11 cellular contexts compared by ENCODE assay signal in the genomic region with DNA sequence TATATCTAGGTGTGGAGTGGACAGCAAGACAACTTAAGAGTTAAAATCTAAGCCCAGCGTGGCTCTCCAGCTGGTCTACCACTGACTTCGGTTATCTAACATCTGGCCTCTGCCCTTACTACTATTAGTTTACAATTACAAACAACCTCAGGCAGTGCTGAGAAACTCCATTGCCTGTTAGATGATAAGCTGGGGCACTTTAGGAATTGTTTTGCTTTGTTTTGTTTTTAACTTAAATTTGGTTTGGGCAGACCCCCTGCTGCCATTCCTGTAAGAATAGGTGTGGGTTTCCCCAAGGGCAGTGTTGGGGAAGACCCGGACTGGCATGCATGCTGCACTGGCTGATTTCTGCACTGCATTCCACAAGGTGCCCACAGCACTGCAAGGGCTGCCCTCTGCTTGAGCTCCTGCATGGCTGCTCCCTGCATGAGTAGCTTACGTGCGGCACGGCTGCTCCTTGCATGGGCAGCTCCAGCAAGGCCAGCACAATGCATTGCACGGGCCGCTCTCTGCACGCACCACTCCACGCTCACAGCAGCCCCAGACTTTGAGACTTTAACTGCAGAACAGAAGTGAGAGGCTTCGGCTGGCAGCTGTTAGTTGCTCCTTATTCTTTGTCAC.
A peak's percentile ranks its signal among the peaks of the same experiment; 100 is the strongest.
DNase-seq lines count a peak whose midpoint lies in the region; ATAC-seq and TF ChIP-seq lines count a peak whose summit lies in the region.
"Had no signal": no experiment of that assay in that cellular context is flagged by ENCODE, and none has a peak within 500 bp of the region (broad histone marks: within the 10 kb centered on the region; RNA-seq: fewer than 3 reads in every experiment).

No MANE protein-coding gene starts in this region.

- peak overlapping the region; percentile 25 to 75 for H3K18ac ChIP-seq in mesenchymal stem cell (ENCODE audit: low read depth in 1 of 2, low read length in 2 of 2)

- H2BK5ac ChIP-seq in mesenchymal stem cell (ENCODE audit: low read depth, low read length, poor library complexity, severe bottlenecking) = no peak overlapping the region

- peak; percentile 24 for ATAC-seq in GM19395 (IDR thresholded peaks at IDR 0.05; ENCODE audit: unreplicated experiment)
- ATAC-seq: left lobe of liver had no signal

- TF ChIP-seq RAD21 in SK-N-SH (IDR thresholded peaks at IDR 0.05; ENCODE audit: low read length) = no peak

- H2BK15ac ChIP-seq in mesenchymal stem cell (ENCODE audit: low read depth, poor library complexity, severe bottlenecking) = no peak overlapping the region

- H3K4me2 ChIP-seq in SK-N-SH (no peak overlapping the region), mesenchymal stem cell (ENCODE audit: low read length, poor library complexity, severe bottlenecking) (peak overlapping the region; percentile 58), mammary epithelial cell (ENCODE audit: insufficient read depth, low read depth, low read length) (no peak overlapping the region)

- no peak overlapping the region for H3K27ac ChIP-seq in CD4-positive, alpha-beta memory T cell (ENCODE audit: low read depth, low read length)
- H3K27ac ChIP-seq in SK-N-SH (ENCODE audit: low read depth in 2 of 2, low read length in 1 of 2) (no peak overlapping the region), mesenchymal stem cell (ENCODE audit: low read length, poor library complexity, severe bottlenecking) (no peak overlapping the region), mammary epithelial cell (ENCODE audit: insufficient read depth, low read depth, low read length) (no peak overlapping the region)
- H3K27ac ChIP-seq in effector memory CD4-positive, alpha-beta T cell (ENCODE audit: insufficient read depth, low read length, poor library complexity, severe bottlenecking) = no peak overlapping the region

- H3K9me2 ChIP-seq in SK-N-SH = no peaks in the 10 kb centered on the region

- peak overlapping the region in 7 of 8 donors; percentile 15 to 87 (median 76) for H3K4me3 Mint-ChIP-seq in CD4-positive, alpha-beta memory T cell

- WGBS in SK-N-SH (ENCODE audit: low lambda C conversion rate) = 71% methylated on average over 10 of the region's 11 CpGs
- WGBS in mesenchymal stem cell = 42% methylated on average over 6 of the region's 11 CpGs
- 91% methylated on average over 7 of the region's 11 CpGs for WGBS in mammary epithelial cell (ENCODE audit: low coverage, missing lambda C conversion rate)

- no peak overlapping the region for H2AFZ ChIP-seq in SK-N-SH (ENCODE audit: low read depth)
- H2AFZ ChIP-seq in mesenchymal stem cell (ENCODE audit: low read depth, low read length) = peak overlapping the region; percentile 42
- no peak overlapping the region for H2AFZ ChIP-seq in mammary epithelial cell (ENCODE audit: low read depth, low read length)

- H4K91ac ChIP-seq in mesenchymal stem cell (ENCODE audit: low read length) = peak overlapping the region; percentile 68

- peak overlapping the region in 1 of 2 experiments; percentile 91 for H3K14ac ChIP-seq in mesenchymal stem cell (ENCODE audit: low read length in 2 of 2)

- CTCF ChIA-PET in CD4-positive, alpha-beta memory T cell (lab: Charles Lee; ENCODE audit: partially characterized antibody) = interaction anchor here (0.7 to 3.0 kb wide), 12 partner anchors 9 to 123 kb away, joined by 3 to 33 read pairs (median 4); a partner anchor contains a TSS
- CTCF ChIA-PET in SK-N-SH (lab: Yijun Ruan, JAX) = interaction anchor here (1.0 to 5.7 kb wide), 5 partner anchors 11 to 188 kb away, joined by 3 to 22 read pairs (median 5); a partner anchor contains a TSS
- CTCF ChIA-PET in mammary epithelial cell (lab: Charles Lee; ENCODE audit: low non-redundant PET) = no interaction called here

- H4K8ac ChIP-seq in mesenchymal stem cell (ENCODE audit: low read length) = peak overlapping the region; percentile 87

- H3K4ac ChIP-seq in mesenchymal stem cell (ENCODE audit: low read depth in 1 of 2, low read length in 2 of 2) = no peak overlapping the region

- H3K9me3 Mint-ChIP-seq in CD4-positive, alpha-beta memory T cell = no peaks in the 10 kb centered on the region

- H3F3A ChIP-seq in SK-N-SH (replicated peaks; ENCODE audit: insufficient read depth) = peaks cover 11% of the 10 kb centered on the region

- intact Hi-C loops in CD4-positive, alpha-beta memory T cell (cut with micrococcal nuclease) = no loop called here
- intact Hi-C loops in mammary epithelial cell (cut with micrococcal nuclease) = no loop called here

- BruUV-seq in mammary epithelial cell (replicated peaks; lab: Mats Ljungman, UMichigan) = no TSS peak

- POLR2A ChIA-PET in CD4-positive, alpha-beta memory T cell (lab: Charles Lee; ENCODE audit: partially characterized antibody) = interaction anchor here (0.6 to 11.1 kb wide), 16 partner anchors 8 to 203 kb away, joined by 3 to 172 read pairs (median 4); a partner anchor contains a TSS
- POLR2A ChIA-PET in SK-N-SH (lab: Yijun Ruan, JAX) = interaction anchor here (1.0 to 1.2 kb wide), 2 partner anchors 40 to 74 kb away, joined by 3 to 4 read pairs; a partner anchor contains a TSS

- H2BK120ac ChIP-seq in mesenchymal stem cell (ENCODE audit: low read depth, low read length) = peak overlapping the region; percentile 61

- no peaks in the 10 kb centered on the region for H3K27me3 Mint-ChIP-seq in CD4-positive, alpha-beta memory T cell

- peak overlapping the region; percentile 66 to 95 (median 89) for H3K27ac Mint-ChIP-seq in CD4-positive, alpha-beta memory T cell

- H3K4me1 Mint-ChIP-seq in CD4-positive, alpha-beta memory T cell = peaks cover 31 to 53% (median 42%) of the 10 kb centered on the region in 4 donors

- no peaks in the 10 kb centered on the region for H3K9me3 ChIP-seq in CD4-positive, alpha-beta memory T cell (ENCODE audit: control insufficient read depth in 1 of 2, low read length in 2 of 2)
- no peaks in the 10 kb centered on the region for H3K9me3 ChIP-seq in SK-N-SH
- no peaks in the 10 kb centered on the region for H3K9me3 ChIP-seq in mesenchymal stem cell (ENCODE audit: control insufficient read depth, low read length)
- H3K9me3 ChIP-seq in effector memory CD4-positive, alpha-beta T cell (ENCODE audit: control insufficient read depth, low read length) = no peaks in the 10 kb centered on the region
- no peaks in the 10 kb centered on the region for H3K9me3 ChIP-seq in mammary epithelial cell (replicated peaks; ENCODE audit: insufficient read depth, low read length)

- H4K20me1 ChIP-seq in SK-N-SH (ENCODE audit: insufficient read depth) (no peaks in the 10 kb centered on the region), mammary epithelial cell (ENCODE audit: insufficient read depth, low read length) (no peaks in the 10 kb centered on the region)

- H3K79me1 ChIP-seq in mesenchymal stem cell (replicated peaks; ENCODE audit: low read length, poor library complexity, severe bottlenecking) = peaks cover 20% of the 10 kb centered on the region

- in situ Hi-C loops in mammary epithelial cell (cut with MboI; ENCODE audit: low sequenced_read_pairs in 2 of 2) = no loop called here

- peaks cover 0 to 11% of the 10 kb centered on the region in 2 donors for H3K36me3 Mint-ChIP-seq in CD4-positive, alpha-beta memory T cell

- peak overlapping the region in 1 of 2 donors; percentile 39 for H3K4me3 ChIP-seq in CD4-positive, alpha-beta memory T cell (ENCODE audit: low read length in 2 of 2)
- H3K4me3 ChIP-seq in SK-N-SH (ENCODE audit: low read depth in 2 of 2, low read length in 1 of 2) (no peak overlapping the region), mesenchymal stem cell (ENCODE audit: insufficient read depth in 1 of 2, low read depth in 1 of 2, low read length in 2 of 2) (no peak overlapping the region), mammary epithelial cell (replicated peaks in 1 of 3; ENCODE audit: insufficient read depth in 1 of 3, low read depth in 2 of 3, low read length in 3 of 3) (no peak overlapping the region)
- no peak overlapping the region for H3K4me3 ChIP-seq in effector memory CD4-positive, alpha-beta T cell (ENCODE audit: insufficient read depth, low read depth, low read length, poor library complexity, severe bottlenecking)

- no peaks in the 10 kb centered on the region for H3K36me3 ChIP-seq in CD4-positive, alpha-beta memory T cell (ENCODE audit: insufficient read depth, low read length)
- H3K36me3 ChIP-seq in SK-N-SH (replicated peaks in 1 of 2; ENCODE audit: control insufficient read depth in 1 of 2, insufficient read depth in 2 of 2, low read length in 1 of 2) (no peaks in the 10 kb centered on the region), mesenchymal stem cell (ENCODE audit: control insufficient read depth in 1 of 2, insufficient read depth in 2 of 2, low read depth in 1 of 2, low read length in 2 of 2) (peaks cover 0 to 30% of the 10 kb centered on the region in 2 experiments), mammary epithelial cell (ENCODE audit: insufficient read depth, low read length) (no peaks in the 10 kb centered on the region)
- no peaks in the 10 kb centered on the region for H3K36me3 ChIP-seq in effector memory CD4-positive, alpha-beta T cell (ENCODE audit: control insufficient read depth, insufficient read depth, low read length)

- no peak; a peak in 1 of 4 replicates for TF ChIP-seq EP300 in SK-N-SH (IDR thresholded peaks at IDR 0.05; ENCODE audit: borderline replicate concordance in 1 of 2, low read depth in 1 of 2, low read length in 1 of 2)

- H2AK5ac ChIP-seq in mesenchymal stem cell (ENCODE audit: low read length, severe bottlenecking) = no peak overlapping the region

- H3K9ac ChIP-seq in SK-N-SH (no peak overlapping the region), mesenchymal stem cell (ENCODE audit: low read length) (no peak overlapping the region), mammary epithelial cell (ENCODE audit: insufficient read depth, low read length) (no peak overlapping the region)

- no peaks in the 10 kb centered on the region; the same call in 1 of the 2 replicates for H3K79me2 ChIP-seq in SK-N-SH (ENCODE audit: insufficient read depth)
- H3K79me2 ChIP-seq in mammary epithelial cell (ENCODE audit: insufficient read depth, low read length) = no peaks in the 10 kb centered on the region

- dilution Hi-C loops in mammary epithelial cell (cut with HindIII; ENCODE audit: low sequenced_read_pairs) = no loop called here

- H3K4me1 ChIP-seq in CD4-positive, alpha-beta memory T cell (ENCODE audit: insufficient read depth, low read length) = peaks cover 42% of the 10 kb centered on the region
- peaks cover 7 to 19% of the 10 kb centered on the region in 2 experiments; a peak in 3 of 4 replicates for H3K4me1 ChIP-seq in SK-N-SH (ENCODE audit: control insufficient read depth in 1 of 2, insufficient read depth in 2 of 2, low read depth in 1 of 2, low read length in 1 of 2)
- peaks cover 6% of the 10 kb centered on the region for H3K4me1 ChIP-seq in mesenchymal stem cell (ENCODE audit: control insufficient read depth, insufficient read depth, low read depth, low read length)
- H3K4me1 ChIP-seq in effector memory CD4-positive, alpha-beta T cell (ENCODE audit: control insufficient read depth, insufficient read depth, low read length, poor library complexity, severe bottlenecking) = peaks cover 14% of the 10 kb centered on the region
- peaks cover 14% of the 10 kb centered on the region for H3K4me1 ChIP-seq in mammary epithelial cell (ENCODE audit: insufficient read depth, low read length)

- H2BK12ac ChIP-seq in mesenchymal stem cell (ENCODE audit: low read length in 2 of 2) = peak overlapping the region in 1 of 2 experiments; percentile 78

- H3K27me3 ChIP-seq in CD4-positive, alpha-beta memory T cell (ENCODE audit: insufficient read depth, low read length) = no peaks in the 10 kb centered on the region
- H3K27me3 ChIP-seq in SK-N-SH (ENCODE audit: insufficient read depth) = no peaks in the 10 kb centered on the region
- no peaks in the 10 kb centered on the region for H3K27me3 ChIP-seq in mesenchymal stem cell (ENCODE audit: control insufficient read depth in 1 of 2, insufficient read depth in 1 of 2, low read length in 2 of 2)
- H3K27me3 ChIP-seq in effector memory CD4-positive, alpha-beta T cell (replicated peaks; ENCODE audit: control insufficient read depth, insufficient read depth, low read length, poor library complexity, severe bottlenecking) = no peaks in the 10 kb centered on the region
- no peaks in the 10 kb centered on the region for H3K27me3 ChIP-seq in mammary epithelial cell (ENCODE audit: insufficient read depth, low read length)

- TF ChIP-seq CTCF in SK-N-SH (IDR thresholded peaks at IDR 0.05) (no peak), mammary epithelial cell (conservative IDR thresholded peaks at IDR 0.05 in 1 of 2, IDR thresholded peaks at IDR 0.05 in 1 of 2; ENCODE audit: extremely low read depth in 1 of 2, insufficient read depth in 1 of 2, low read depth in 1 of 2, low read length in 2 of 2) (no peak)

- no peak for DNase-seq in CD4-positive, alpha-beta memory T cell
- DNase-seq in SK-N-SH = peak; percentile 55
- peak; percentile 33 for DNase-seq in mesenchymal stem cell
- no peak for DNase-seq in effector memory CD4-positive, alpha-beta T cell
- no peak for DNase-seq in AG20443 (ENCODE audit: low spot score)
- DNase-seq in mammary epithelial cell = no peak
- no peak for DNase-seq in CD1c-positive myeloid dendritic cell (ENCODE audit: extremely low spot score)
- DNase-seq: activated CD8-positive, alpha-beta memory T cell treated with anti-CD3 and anti-CD28 coated beads, Interleukin-2, amount 50 U/mL, for 4 hours; DMS153 had no signal

- H3K23ac ChIP-seq in mesenchymal stem cell (ENCODE audit: low read length in 2 of 2) = peak overlapping the region in 1 of 2 experiments; percentile 80

Comparison
In these comparisons a context has a peak if more than half of its experiments do, and no peak if none do; other contexts are left out.
1. DNase-seq: peak in SK-N-SH (single experiment) and mesenchymal stem cell (single experiment); none in CD4-positive, alpha-beta memory T cell (0 of 5), effector memory CD4-positive, alpha-beta T cell (0 of 3), AG20443 (single experiment), mammary epithelial cell (single experiment) and CD1c-positive myeloid dendritic cell (single experiment).